16 cellular contexts compared by ENCODE assay signal in the genomic region with DNA sequence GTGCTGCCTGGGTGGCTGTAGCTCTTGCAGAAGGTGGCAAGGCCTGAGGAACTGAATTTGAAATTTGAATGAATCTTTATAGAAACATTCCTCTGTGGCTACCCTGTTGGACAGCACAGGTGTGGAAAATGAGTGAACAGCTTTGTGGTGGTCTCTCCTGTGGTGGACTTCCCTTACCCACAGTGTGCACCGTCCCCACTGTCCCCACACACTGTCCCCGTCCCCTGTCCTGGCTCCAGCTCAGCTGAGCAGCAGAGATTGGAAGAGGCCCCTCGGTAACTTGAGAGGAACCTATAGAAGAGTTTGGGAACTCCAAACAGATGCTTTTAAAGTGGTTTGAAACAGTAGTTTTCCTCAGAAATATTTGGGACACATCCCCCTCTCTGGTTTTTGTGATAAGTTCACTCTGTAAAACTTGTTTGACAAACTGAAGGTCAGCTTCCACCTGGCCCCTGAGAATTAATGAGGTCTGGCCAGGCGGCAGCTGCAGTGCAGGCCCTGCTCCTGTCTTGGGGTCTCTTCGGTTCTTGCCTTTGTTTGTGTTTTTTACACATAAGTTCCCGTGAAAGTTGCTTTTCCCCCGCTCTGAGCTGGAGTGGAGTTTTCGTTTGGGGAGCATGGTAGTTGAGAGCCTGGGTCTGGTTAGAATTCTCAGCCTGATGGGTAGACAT.
"Had no signal": no experiment of that assay in that cellular context is flagged by ENCODE, and none has a peak within 500 bp of the region (broad histone marks: within the 10 kb centered on the region; RNA-seq: fewer than 3 reads in every experiment).

No MANE protein-coding gene starts in this region.

- H3K4me1 Mint-ChIP-seq: activated CD4-positive, alpha-beta T cell treated with anti-CD3 and anti-CD28 coated beads, Interleukin-2, amount 10 ng/mL, durations not matched to agents 7 days and 5 days; activated naive CD8-positive, alpha-beta T cell treated with anti-CD3 and anti-CD28 coated beads for 36 hours; naive thymus-derived CD8-positive, alpha-beta T cell; stimulated activated memory B cell treated with anti-CD40 and anti-IgM and Interleukin-4, amounts not matched to agents 10 μg/mL and 1 μg/mL and 100 μg/mL, for 72 hours had no signal

- H3K27me3 ChIP-seq: tibial artery, uterus had no signal

- ATAC-seq: activated T-cell treated with anti-CD3 and anti-CD28 coated beads, Interleukin-2, amount 50 U/mL, for 72 hours; lower lobe of right lung; naive thymus-derived CD8-positive, alpha-beta T cell had no signal

- H3K27ac ChIP-seq: lower lobe of right lung, tibial artery, uterus had no signal

- H3K36me3 Mint-ChIP-seq: activated naive CD8-positive, alpha-beta T cell treated with anti-CD3 and anti-CD28 coated beads for 36 hours; immature natural killer cell; stimulated activated memory B cell treated with anti-CD40 and anti-IgM and Interleukin-4, amounts not matched to agents 10 μg/mL and 1 μg/mL and 100 μg/mL, for 72 hours had no signal

- H3K9me3 Mint-ChIP-seq: activated CD4-positive, alpha-beta T cell treated with anti-CD3 and anti-CD28 coated beads, Interleukin-2, amount 10 ng/mL, durations not matched to agents 7 days and 5 days; activated naive CD8-positive, alpha-beta T cell treated with anti-CD3 and anti-CD28 coated beads for 36 hours; activated T-cell treated with anti-CD3 and anti-CD28 coated beads, Interleukin-2, amount 50 U/mL, for 72 hours; immature natural killer cell; T-helper 2 cell treated with Interferon-gamma antibody and Interleukin-4, amounts not matched to agents 5 μg/mL and 100 μg/mL, for 36 hours had no signal

- H3K27ac Mint-ChIP-seq: activated CD4-positive, alpha-beta T cell treated with anti-CD3 and anti-CD28 coated beads, Interleukin-2, amount 10 ng/mL, durations not matched to agents 7 days and 5 days; activated naive CD8-positive, alpha-beta T cell treated with anti-CD3 and anti-CD28 coated beads for 36 hours; activated T-cell treated with anti-CD3 and anti-CD28 coated beads, Interleukin-2, amount 50 U/mL, for 72 hours; dendritic cell treated with granulocyte-macrophage colony-stimulating factor and Interleukin-4, amounts not matched to agents 40 ng/mL and 50 ng/mL, for 4 days; immature natural killer cell; naive thymus-derived CD8-positive, alpha-beta T cell; stimulated activated memory B cell treated with anti-CD40 and anti-IgM and Interleukin-4, amounts not matched to agents 10 μg/mL and 1 μg/mL and 100 μg/mL, for 72 hours; T-helper 2 cell treated with Interferon-gamma antibody and Interleukin-4, amounts not matched to agents 5 μg/mL and 100 μg/mL, for 36 hours had no signal

- H3K4me3 ChIP-seq: lower lobe of right lung, tibial artery, uterus had no signal

- H3K9me3 ChIP-seq: lower lobe of right lung, tibial artery, uterus had no signal

- H3K36me3 ChIP-seq: lower lobe of right lung, tibial artery, uterus had no signal

- H3K27me3 Mint-ChIP-seq: dendritic cell treated with granulocyte-macrophage colony-stimulating factor and Interleukin-4, amounts not matched to agents 40 ng/mL and 50 ng/mL, for 4 days had no signal

- H3K4me3 Mint-ChIP-seq: activated CD4-positive, alpha-beta T cell treated with anti-CD3 and anti-CD28 coated beads, Interleukin-2, amount 10 ng/mL, durations not matched to agents 7 days and 5 days; activated naive CD8-positive, alpha-beta T cell treated with anti-CD3 and anti-CD28 coated beads for 36 hours; activated T-cell treated with anti-CD3 and anti-CD28 coated beads, Interleukin-2, amount 50 U/mL, for 72 hours; dendritic cell treated with granulocyte-macrophage colony-stimulating factor and Interleukin-4, amounts not matched to agents 40 ng/mL and 50 ng/mL, for 4 days; immature natural killer cell; naive thymus-derived CD8-positive, alpha-beta T cell; stimulated activated memory B cell treated with anti-CD40 and anti-IgM and Interleukin-4, amounts not matched to agents 10 μg/mL and 1 μg/mL and 100 μg/mL, for 72 hours; T-helper 2 cell treated with Interferon-gamma antibody and Interleukin-4, amounts not matched to agents 5 μg/mL and 100 μg/mL, for 36 hours had no signal

- DNase-seq: activated CD4-positive, alpha-beta T cell treated with anti-CD3 and anti-CD28 coated beads, Interleukin-2, amount 10 ng/mL, durations not matched to agents 7 days and 5 days; activated CD4-positive, CD25-positive, alpha-beta regulatory T cell; activated CD8-positive, alpha-beta memory T cell treated with anti-CD3 and anti-CD28 coated beads, Interleukin-2, amount 50 U/mL, for 48 hours; activated naive CD8-positive, alpha-beta T cell treated with anti-CD3 and anti-CD28 coated beads for 36 hours; activated T-cell treated with anti-CD3 and anti-CD28 coated beads, Interleukin-2, amount 50 U/mL, for 72 hours; effector memory CD4-positive, alpha-beta T cell; foreskin melanocyte; immature natural killer cell; lower lobe of right lung; naive thymus-derived CD8-positive, alpha-beta T cell; stimulated activated CD4-positive, alpha-beta T cell treated with anti-CD3 and anti-CD28 coated beads, Interleukin-2, amount 100 ng/mL, for 48 hours; tibial artery; uterus had no signal
